In the genomic region with DNA sequence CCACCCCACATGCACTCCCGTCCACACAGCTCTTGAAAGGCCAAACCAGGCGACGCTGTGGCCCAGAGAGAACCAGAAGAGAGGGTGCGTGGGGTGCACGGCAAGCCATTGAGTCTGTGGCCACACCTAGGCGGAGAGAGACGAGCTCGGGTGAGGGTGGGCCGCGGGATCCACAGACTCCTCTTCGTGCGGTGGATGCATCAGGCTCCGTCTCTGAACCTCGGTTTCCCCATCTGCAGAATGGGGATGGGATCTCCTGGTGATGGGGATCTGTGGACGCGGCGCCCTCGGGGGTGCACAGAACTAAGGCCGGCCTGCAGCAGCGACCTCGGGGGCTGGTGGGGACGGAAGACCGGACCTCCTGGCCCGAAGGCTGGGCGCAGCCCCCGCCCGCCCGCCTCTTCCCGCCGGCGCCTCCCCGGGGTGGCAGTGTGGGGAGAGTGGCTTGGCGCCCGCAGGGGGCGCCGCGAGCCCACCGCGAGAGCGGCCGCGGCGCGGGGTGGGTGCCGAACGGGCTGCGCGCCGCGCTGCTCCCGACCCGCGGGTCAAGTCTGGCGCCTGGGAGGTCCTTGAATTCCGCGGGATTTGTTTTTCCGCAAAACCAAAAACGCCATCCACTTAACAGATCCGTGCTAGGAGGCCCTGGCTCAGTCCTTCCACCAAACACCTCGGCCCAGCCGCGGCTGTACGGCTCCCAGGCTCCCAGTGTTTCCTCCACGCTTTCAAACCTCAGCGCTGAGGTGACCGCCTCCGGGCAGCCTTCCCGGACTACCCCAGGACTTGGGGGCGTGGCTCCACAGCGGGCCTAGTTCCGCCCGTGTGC, we compare ENCODE assay signal across 8 cellular contexts. TPM values are rescaled to one million over a fixed set of nuclear protein-coding genes. Genes with fewer than 3 reads are reported as not detected.
DNase-seq lines count a peak whose midpoint lies in the region; ATAC-seq and TF ChIP-seq lines count a peak whose summit lies in the region.

No MANE protein-coding gene starts in this region.

- intact Hi-C loops in esophagus squamous epithelium (cut with DNase I) = no loop called here

- TF ChIP-seq POLR2A in esophagus squamous epithelium (IDR thresholded peaks at IDR 0.05) (no peak), upper lobe of left lung (IDR thresholded peaks at IDR 0.05) (no peak)

- peaks cover 0 to 14% (median 8%) of the 10 kb centered on the region in 3 donors for H3K4me1 ChIP-seq in esophagus squamous epithelium
- H3K4me1 ChIP-seq in muscle layer of duodenum (ENCODE audit: control insufficient read depth in 1 of 2, insufficient read depth in 2 of 2, low read length in 2 of 2) = peaks cover 0 to 8% of the 10 kb centered on the region in 2 donors
- H3K4me1 ChIP-seq in upper lobe of left lung = peaks cover 12 to 25% (median 16%) of the 10 kb centered on the region in 4 donors

- no peak for TF ChIP-seq EP300 in upper lobe of left lung (IDR thresholded peaks at IDR 0.05)

- H3K36me3 ChIP-seq in esophagus squamous epithelium (no peaks in the 10 kb centered on the region), muscle layer of duodenum (ENCODE audit: control insufficient read depth in 1 of 2, insufficient read depth in 2 of 2, low read length in 2 of 2) (no peaks in the 10 kb centered on the region), upper lobe of left lung (no peaks in the 10 kb centered on the region)

- WGBS in esophagus squamous epithelium, 2 donors = 7 to 40% methylated on average over 14 to 19 of the region's 72 CpGs
- WGBS in upper lobe of left lung, 2 donors = 9 to 49% methylated on average over 10 to 54 of the region's 72 CpGs

- H3K9me3 ChIP-seq in esophagus squamous epithelium = no peaks in the 10 kb centered on the region
- no peaks in the 10 kb centered on the region for H3K9me3 ChIP-seq in muscle layer of duodenum (ENCODE audit: control insufficient read depth in 1 of 2, low read length in 2 of 2)
- no peaks in the 10 kb centered on the region for H3K9me3 ChIP-seq in upper lobe of left lung

- peak overlapping the region; percentile 30 to 72 (median 45) for H3K4me3 ChIP-seq in esophagus squamous epithelium
- H3K4me3 ChIP-seq in muscle layer of duodenum (ENCODE audit: low read depth in 1 of 2, low read length in 2 of 2) = peak overlapping the region; percentile 61 to 66
- peak overlapping the region; percentile 10 to 58 (median 52) for H3K4me3 ChIP-seq in upper lobe of left lung

- H3K27me3 ChIP-seq in esophagus squamous epithelium (peaks cover 0 to 36% (median 0%) of the 10 kb centered on the region in 4 donors), muscle layer of duodenum (ENCODE audit: low read depth, low read length) (no peaks in the 10 kb centered on the region), upper lobe of left lung (no peaks in the 10 kb centered on the region)

- H3K27ac ChIP-seq in esophagus squamous epithelium = peak overlapping the region in 1 of 4 donors; percentile 4
- H3K27ac ChIP-seq in muscle layer of duodenum (ENCODE audit: low read length) = no peak overlapping the region
- H3K27ac ChIP-seq in upper lobe of left lung = peak overlapping the region in 1 of 4 donors; percentile 16

- TF ChIP-seq CTCF in esophagus squamous epithelium (IDR thresholded peaks at IDR 0.05) (peak; percentile 20 to 65 (median 54)), upper lobe of left lung (IDR thresholded peaks at IDR 0.05) (peak; percentile 62 to 84 (median 73))

- ATAC-seq in upper lobe of left lung (ENCODE audit: low FRiP score in 2 of 2) = peak; percentile 56 to 94
- ATAC-seq in HG02571 (IDR thresholded peaks at IDR 0.05; ENCODE audit: unreplicated experiment) = no peak

- peak; percentile 49 for DNase-seq in Ammon's horn (ENCODE audit: low spot score)
- peak; percentile 49 for DNase-seq in GM19240 (ENCODE audit: insufficient read length, low spot score)
- peak; percentile 70 for DNase-seq in NCI-H2171 treated with DMSO at 0.1 percent for 48 hours (lab: John Stamatoyannopoulos, UW)
- DNase-seq in activated T-cell treated with anti-CD3 and anti-CD28 coated beads for 48 hours (ENCODE audit: low read depth) = peak; percentile 46
- DNase-seq in esophagus squamous epithelium (lab: John Stamatoyannopoulos, UW) = no peak
- DNase-seq in upper lobe of left lung = peak; percentile 72 to 92

RNA-seq across cellular contexts. Expression of a gene that starts 13.2 kb away (rescaled TPM):
- total RNA-seq in esophagus squamous epithelium (10 to 100 TPM; 25.1 to 55.5 (median 32.8) TPM), upper lobe of left lung (100 to 1,000 TPM in 2 of 6 donors, 10 to 100 TPM in 4; 71.5 to 211 (median 98.1) TPM)
